In the genomic region with DNA sequence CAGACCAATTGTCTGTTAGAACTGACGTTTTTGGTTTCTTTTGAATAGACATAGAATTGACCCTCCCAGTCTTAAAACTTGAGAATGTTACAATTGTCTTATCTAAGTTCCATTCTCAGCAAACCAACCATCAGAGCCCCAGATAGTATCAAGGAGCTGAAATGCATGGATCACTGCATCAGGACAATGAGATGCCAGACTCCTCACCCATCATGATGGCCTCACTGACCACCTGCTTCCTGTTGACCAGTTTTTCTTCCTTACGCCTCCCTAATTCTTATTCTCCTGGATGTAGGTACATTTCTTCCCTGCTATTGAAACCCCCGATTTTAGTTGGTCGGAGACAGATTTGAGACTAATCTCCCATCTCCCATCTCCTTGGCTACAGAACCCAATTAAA, we compare ENCODE assay signal across 16 cellular contexts. TPM values are rescaled to one million over a fixed set of nuclear protein-coding genes. Genes with fewer than 3 reads are reported as not detected.
DNase-seq lines count a peak whose midpoint lies in the region; ATAC-seq and TF ChIP-seq lines count a peak whose summit lies in the region.
"Had no signal": no experiment of that assay in that cellular context is flagged by ENCODE, and none has a peak within 500 bp of the region (broad histone marks: within the 10 kb centered on the region; RNA-seq: fewer than 3 reads in every experiment).

No MANE protein-coding gene starts in this region.

- no peak for TF ChIP-seq POLR2A in uterus (IDR thresholded peaks at IDR 0.05)

- peak overlapping the region; percentile 80 to 83 for H3K27ac ChIP-seq in uterus
- H3K27ac ChIP-seq: 22Rv1 had no signal

- intact Hi-C loops in uterus (cut with DNase I; ENCODE audit: low total_unique reads) = no loop called here

- DNase-seq in DMS53 (lab: John Stamatoyannopoulos, UW) = peak; percentile 39
- DNase-seq in DMS53 treated with DMSO at 0.1 percent for 48 hours (lab: John Stamatoyannopoulos, UW; ENCODE audit: unreplicated experiment) = no peak
- peak; percentile 19 for DNase-seq in NCI-H82 (lab: John Stamatoyannopoulos, UW)
- no peak for DNase-seq in NCI-H82 treated with DMSO at 0.1 percent for 48 hours (lab: John Stamatoyannopoulos, UW; ENCODE audit: unreplicated experiment)
- peak; percentile 61 for DNase-seq in kidney tubule cell (ENCODE audit: low spot score)
- DNase-seq in uterus = no peak
- DNase-seq: CD4-positive, CD25-positive, alpha-beta regulatory T cell; DMS79 had no signal

- no peak for ATAC-seq in GM19395 (IDR thresholded peaks at IDR 0.05; ENCODE audit: unreplicated experiment)
- ATAC-seq in HG03571 (IDR thresholded peaks at IDR 0.05; ENCODE audit: unreplicated experiment) = no peak
- ATAC-seq: GM12878 had no signal

- no peak overlapping the region for H3K4me3 ChIP-seq in uterus
- H3K4me3 ChIP-seq: GM12878, HAP-1 had no signal

- H3K36me3 ChIP-seq in uterus = no peaks in the 10 kb centered on the region
- H3K36me3 ChIP-seq: HAP-1 had no signal

- no peaks in the 10 kb centered on the region for H3K27me3 ChIP-seq in uterus

- TF ChIP-seq CTCF in uterus (IDR thresholded peaks at IDR 0.05) = no peak

- peaks cover 11% of the 10 kb centered on the region in 2 donors for H3K4me1 ChIP-seq in uterus
- H3K4me1 ChIP-seq: HAP-1 had no signal

- H3K9me3 ChIP-seq in uterus = no peaks in the 10 kb centered on the region
- H3K9me3 ChIP-seq: HAP-1 had no signal

RNA-seq across cellular contexts. Expression of a gene that starts 17.7 kb away (rescaled TPM):
- 1 to 10 TPM in 1 of 4 donors, under 1 TPM in 1, not detected in 2; 0.46 to 1.7 TPM for total RNA-seq in uterus
- total RNA-seq: A673, HT1080 had no signal

RNA-seq across cellular contexts. Expression of a gene that starts 51.9 kb away (rescaled TPM):
- total RNA-seq in uterus = 10 to 100 TPM in 3 of 4 donors, 1 to 10 TPM in 1; 6.1 to 76.8 (median 15.8) TPM
- total RNA-seq: A673, G401 had no signal

Comparison
In these comparisons a context has a peak if more than half of its experiments do, and no peak if none do; other contexts are left out.
1. DNase-seq: peak in DMS53 (single experiment), NCI-H82 (single experiment) and kidney tubule cell (single experiment); none in DMS53 treated with DMSO at 0.1 percent for 48 hours (single experiment), NCI-H82 treated with DMSO at 0.1 percent for 48 hours (single experiment) and uterus (0 of 2).